10 cellular contexts compared by ENCODE assay signal in genomic region chr4:23789765-23790164, GRCh38.
DNase-seq lines count a peak whose midpoint lies in the region; ATAC-seq and TF ChIP-seq lines count a peak whose summit lies in the region.
"Had no signal": no experiment of that assay in that cellular context is flagged by ENCODE, and none has a peak within 500 bp of the region (broad histone marks: within the 10 kb centered on the region; RNA-seq: fewer than 3 reads in every experiment).

No MANE protein-coding gene starts in this region.

- H3K27ac ChIP-seq in coronary artery, result peak overlapping the region in 1 of 2 donors; percentile 60

- DNase-seq in H4 (ENCODE audit: low spot score) (peak; percentile 64), coronary artery (ENCODE audit: low spot score) (peak; percentile 86), kidney glomerular epithelial cell (lab: John Stamatoyannopoulos, UW) (peak; percentile 79), smooth muscle cell of the brain vasculature (ENCODE audit: low read depth, low spot score) (peak; percentile 7), COLO668 (lab: John Stamatoyannopoulos, UW; ENCODE audit: unreplicated experiment) (no peak), SHP77 treated with DMSO at 0.1 percent for 48 hours (lab: John Stamatoyannopoulos, UW) (no peak), NCI-H82 treated with DMSO at 0.1 percent for 48 hours (lab: John Stamatoyannopoulos, UW; ENCODE audit: unreplicated experiment) (no peak)
- DNase-seq: MV-4-11; stimulated activated CD4-positive, alpha-beta T cell treated with anti-CD3 and anti-CD28 coated beads, Interleukin-4, amount 100 ng/mL, for 4 hours had no signal

- TF ChIP-seq CTCF in coronary artery (IDR thresholded peaks at IDR 0.05), result no peak

- no peak for ATAC-seq in GM18868 (IDR thresholded peaks at IDR 0.05; ENCODE audit: unreplicated experiment)

- H3K4me3 ChIP-seq in coronary artery, result no peak overlapping the region

Comparison
In these comparisons a context has a peak if more than half of its experiments do, and no peak if none do; other contexts are left out.
1. DNase-seq: peak in H4 (single experiment), coronary artery (single experiment), kidney glomerular epithelial cell (single experiment) and smooth muscle cell of the brain vasculature (single experiment); none in COLO668 (single experiment), SHP77 treated with DMSO at 0.1 percent for 48 hours (single experiment) and NCI-H82 treated with DMSO at 0.1 percent for 48 hours (single experiment).